30 cellular contexts compared by ENCODE assay signal in genomic region chr7:151177310-151177709, GRCh38. TPM values are rescaled to one million over a fixed set of nuclear protein-coding genes. Genes with fewer than 3 reads are reported as not detected.
"Had no signal": no experiment of that assay in that cellular context is flagged by ENCODE, and none has a peak within 500 bp of the region (broad histone marks: within the 10 kb centered on the region; RNA-seq: fewer than 3 reads in every experiment).

No MANE protein-coding gene starts in this region.

- H3K4me3 ChIP-seq: esophagus muscularis mucosa, gastrocnemius medialis had no signal

- H3K27me3 ChIP-seq: gastrocnemius medialis had no signal

- DNase-seq: activated CD4-positive, alpha-beta memory T cell treated with anti-CD3 and anti-CD28 coated beads for 36 hours; activated CD4-positive, alpha-beta T cell treated with anti-CD3 and anti-CD28 coated beads for 36 hours; activated CD4-positive, alpha-beta T cell treated with anti-CD3 and anti-CD28 coated beads, Interleukin-2, amount 10 ng/mL, durations not matched to agents 24 days and 14 days; activated CD4-positive, CD25-positive, alpha-beta regulatory T cell; activated CD4-positive, CD25-positive, alpha-beta regulatory T cell treated with anti-CD3 and anti-CD28 coated beads, Interleukin-2, amount 50 U/mL, for 72 hours; activated CD8-positive, alpha-beta T cell treated with anti-CD3 and anti-CD28 coated beads, Interleukin-2, amount 10 ng/mL, durations not matched to agents 7 days and 5 days; activated effector memory CD4-positive, alpha-beta T cell treated with Interleukin-2 at 50 U/mL for 16 hours; activated gamma-delta T cell treated with Interleukin-2 at 50 U/mL for 16 hours; activated naive CD4-positive, alpha-beta T cell treated with anti-CD3 and anti-CD28 coated beads, Interleukin-2, amount 50 U/mL, for 16 hours; activated naive CD4-positive, alpha-beta T cell treated with Interleukin-2 at 50 U/mL for 16 hours; activated T-cell treated with anti-CD3 and anti-CD28 coated beads, Interleukin-2, amount 50 U/mL, for 4 hours; amniotic stem cell; anterior cingulate cortex; brain microvascular endothelial cell; cortex of kidney; dermis blood vessel endothelial cell; effector CD4-positive, alpha-beta T cell; effector memory CD8-positive, alpha-beta T cell; erythroblast; foreskin keratinocyte; glutamatergic neuron; T-helper 2 cell had no signal

- H3K27ac ChIP-seq: brain microvascular endothelial cell, esophagus muscularis mucosa, foreskin keratinocyte had no signal

- H3K9me3 ChIP-seq: gastrocnemius medialis had no signal

- ATAC-seq: activated CD4-positive, alpha-beta T cell treated with anti-CD3 and anti-CD28 coated beads for 36 hours; activated CD8-positive, alpha-beta T cell treated with anti-CD3 and anti-CD28 coated beads, Interleukin-2, amount 10 ng/mL, durations not matched to agents 7 days and 5 days; activated T-cell treated with anti-CD3 and anti-CD28 coated beads, Interleukin-2, amount 50 U/mL, for 4 hours; activated T-helper 17 cell treated with anti-CD3 and anti-CD28 coated beads, Interleukin-2, amount 50 U/mL, for 72 hours; effector memory CD8-positive, alpha-beta T cell; foreskin keratinocyte; gastrocnemius medialis had no signal

- H3K36me3 ChIP-seq: brain microvascular endothelial cell had no signal

- H3K4me1 ChIP-seq: foreskin keratinocyte had no signal

RNA-seq across cellular contexts. Expression of gene ASB10, which starts 9.7 kb away (rescaled TPM):
- total RNA-seq: activated CD4-positive, alpha-beta memory T cell treated with anti-CD3 and anti-CD28 coated beads for 36 hours; activated CD4-positive, alpha-beta T cell treated with anti-CD3 and anti-CD28 coated beads for 36 hours; activated CD4-positive, alpha-beta T cell treated with anti-CD3 and anti-CD28 coated beads, Interleukin-2, amount 10 ng/mL, durations not matched to agents 24 days and 14 days; activated CD8-positive, alpha-beta T cell treated with anti-CD3 and anti-CD28 coated beads, Interleukin-2, amount 10 ng/mL, durations not matched to agents 7 days and 5 days; activated T-cell treated with anti-CD3 and anti-CD28 coated beads, Interleukin-2, amount 50 U/mL, for 4 hours; activated T-helper 17 cell treated with anti-CD3 and anti-CD28 coated beads, Interleukin-2, amount 50 U/mL, for 72 hours; astrocyte; bronchial epithelial cell; cerebellum; dermis blood vessel endothelial cell; esophagus muscularis mucosa; foreskin keratinocyte; T-helper 1 cell treated with Interleukin-12 subunit alpha and Interleukin-12 subunit beta and Interleukin-4 antibody, amounts not matched to agents 30 ng/mL and 1 ng/mL, for 36 hours had no signal

RNA-seq across cellular contexts. Expression of gene GBX1, which starts 9.8 kb away (rescaled TPM):
- total RNA-seq: activated CD4-positive, alpha-beta memory T cell treated with anti-CD3 and anti-CD28 coated beads for 36 hours; activated CD4-positive, alpha-beta T cell treated with anti-CD3 and anti-CD28 coated beads, Interleukin-2, amount 10 ng/mL, durations not matched to agents 24 days and 14 days; activated CD8-positive, alpha-beta T cell treated with anti-CD3 and anti-CD28 coated beads, Interleukin-2, amount 10 ng/mL, durations not matched to agents 7 days and 5 days; activated T-cell treated with anti-CD3 and anti-CD28 coated beads, Interleukin-2, amount 50 U/mL, for 4 hours; astrocyte; bronchial epithelial cell; cerebellum; dermis blood vessel endothelial cell; esophagus muscularis mucosa; foreskin keratinocyte; T-helper 1 cell treated with Interleukin-12 subunit alpha and Interleukin-12 subunit beta and Interleukin-4 antibody, amounts not matched to agents 30 ng/mL and 1 ng/mL, for 36 hours had no signal

RNA-seq across cellular contexts. Expression of gene H2BK1, which starts 33.0 kb away (rescaled TPM):
- total RNA-seq: activated CD4-positive, alpha-beta memory T cell treated with anti-CD3 and anti-CD28 coated beads for 36 hours; activated CD4-positive, alpha-beta T cell treated with anti-CD3 and anti-CD28 coated beads for 36 hours; activated CD4-positive, alpha-beta T cell treated with anti-CD3 and anti-CD28 coated beads, Interleukin-2, amount 10 ng/mL, durations not matched to agents 24 days and 14 days; activated T-cell treated with anti-CD3 and anti-CD28 coated beads, Interleukin-2, amount 50 U/mL, for 4 hours; astrocyte; bronchial epithelial cell; cardiac septum; cerebellum; dermis blood vessel endothelial cell; esophagus muscularis mucosa; foreskin keratinocyte; gastrocnemius medialis had no signal
